Comparison of ENCODE assay signal across 11 cellular contexts in genomic region chr5:158898185-158899177, GRCh38.
A peak's percentile ranks its signal among the peaks of the same experiment; 100 is the strongest.
DNase-seq lines count a peak whose midpoint lies in the region; ATAC-seq and TF ChIP-seq lines count a peak whose summit lies in the region.
"Had no signal": no experiment of that assay in that cellular context is flagged by ENCODE, and none has a peak within 500 bp of the region (broad histone marks: within the 10 kb centered on the region; RNA-seq: fewer than 3 reads in every experiment).

No MANE protein-coding gene starts in this region.

- peaks cover 20% of the 10 kb centered on the region for H3K4me1 Mint-ChIP-seq in activated naive CD8-positive, alpha-beta T cell treated with anti-CD3 and anti-CD28 coated beads, Interleukin-2, amount 50 U/mL, for 24 hours
- H3K4me1 Mint-ChIP-seq in activated naive CD8-positive, alpha-beta T cell treated with anti-CD3 and anti-CD28 coated beads for 36 hours, result no peaks in the 10 kb centered on the region
- H3K4me1 Mint-ChIP-seq in stimulated activated naive CD8-positive, alpha-beta T cell treated with anti-CD3 and anti-CD28 coated beads, Interleukin-15, Interleukin-2, amounts not matched to agents 100 ng/mL and 50 ng/mL, for 24 hours (ENCODE audit: low read depth), result peaks cover 22% of the 10 kb centered on the region
- H3K4me1 Mint-ChIP-seq: activated naive CD8-positive, alpha-beta T cell treated with anti-CD3 and anti-CD28 coated beads, Interleukin-2, amount 10 ng/mL, durations not matched to agents 7 days and 5 days had no signal

- H3K36me3 Mint-ChIP-seq in activated naive CD8-positive, alpha-beta T cell treated with anti-CD3 and anti-CD28 coated beads, Interleukin-2, amount 50 U/mL, for 24 hours (ENCODE audit: low read depth), result no peaks in the 10 kb centered on the region
- H3K36me3 Mint-ChIP-seq in activated naive CD8-positive, alpha-beta T cell treated with anti-CD3 and anti-CD28 coated beads for 36 hours, result no peaks in the 10 kb centered on the region
- no peaks in the 10 kb centered on the region for H3K36me3 Mint-ChIP-seq in stimulated activated naive CD8-positive, alpha-beta T cell treated with anti-CD3 and anti-CD28 coated beads, Interleukin-15, Interleukin-2, amounts not matched to agents 100 ng/mL and 50 ng/mL, for 24 hours (ENCODE audit: low read depth)
- H3K36me3 Mint-ChIP-seq: activated naive CD8-positive, alpha-beta T cell treated with anti-CD3 and anti-CD28 coated beads, Interleukin-2, amount 10 ng/mL, durations not matched to agents 7 days and 5 days had no signal

- DNase-seq in activated naive CD8-positive, alpha-beta T cell treated with anti-CD3 and anti-CD28 coated beads, Interleukin-2, amount 50 U/mL, for 24 hours, result no peak
- no peak for DNase-seq in activated naive CD8-positive, alpha-beta T cell treated with anti-CD3 and anti-CD28 coated beads for 36 hours
- DNase-seq in erythroblast (lab: John Stamatoyannopoulos, UW), result no peak
- no peak for DNase-seq in NCI-H510A (lab: John Stamatoyannopoulos, UW)
- no peak for DNase-seq in Kasumi-1 (lab: John Stamatoyannopoulos, UW)
- DNase-seq: activated naive CD8-positive, alpha-beta T cell treated with anti-CD3 and anti-CD28 coated beads, Interleukin-2, amount 10 ng/mL, durations not matched to agents 7 days and 5 days; GF-D8; IMR-90 had no signal

- peaks cover 4% of the 10 kb centered on the region for H3K27me3 Mint-ChIP-seq in activated naive CD8-positive, alpha-beta T cell treated with anti-CD3 and anti-CD28 coated beads, Interleukin-2, amount 50 U/mL, for 24 hours
- H3K27me3 Mint-ChIP-seq in activated naive CD8-positive, alpha-beta T cell treated with anti-CD3 and anti-CD28 coated beads for 36 hours, result no peaks in the 10 kb centered on the region
- H3K27me3 Mint-ChIP-seq in stimulated activated naive CD8-positive, alpha-beta T cell treated with anti-CD3 and anti-CD28 coated beads, Interleukin-15, Interleukin-2, amounts not matched to agents 100 ng/mL and 50 ng/mL, for 24 hours, result no peaks in the 10 kb centered on the region

- ATAC-seq in activated naive CD8-positive, alpha-beta T cell treated with anti-CD3 and anti-CD28 coated beads, Interleukin-2, amount 50 U/mL, for 24 hours, result no peak
- ATAC-seq in HG02610 (IDR thresholded peaks at IDR 0.05; ENCODE audit: unreplicated experiment), result peak; percentile 86
- ATAC-seq in HG03469 (IDR thresholded peaks at IDR 0.05; ENCODE audit: unreplicated experiment), result peak; percentile 59

- no peak overlapping the region for H3K4me3 Mint-ChIP-seq in activated naive CD8-positive, alpha-beta T cell treated with anti-CD3 and anti-CD28 coated beads, Interleukin-2, amount 50 U/mL, for 24 hours
- no peak overlapping the region for H3K4me3 Mint-ChIP-seq in activated naive CD8-positive, alpha-beta T cell treated with anti-CD3 and anti-CD28 coated beads for 36 hours
- H3K4me3 Mint-ChIP-seq in stimulated activated naive CD8-positive, alpha-beta T cell treated with anti-CD3 and anti-CD28 coated beads, Interleukin-15, Interleukin-2, amounts not matched to agents 100 ng/mL and 50 ng/mL, for 24 hours, result no peak overlapping the region
- H3K4me3 Mint-ChIP-seq: activated naive CD8-positive, alpha-beta T cell treated with anti-CD3 and anti-CD28 coated beads, Interleukin-2, amount 10 ng/mL, durations not matched to agents 7 days and 5 days had no signal

- H3K27ac Mint-ChIP-seq in activated naive CD8-positive, alpha-beta T cell treated with anti-CD3 and anti-CD28 coated beads, Interleukin-2, amount 50 U/mL, for 24 hours, result peak overlapping the region; percentile 73
- no peak overlapping the region for H3K27ac Mint-ChIP-seq in activated naive CD8-positive, alpha-beta T cell treated with anti-CD3 and anti-CD28 coated beads for 36 hours
- H3K27ac Mint-ChIP-seq in stimulated activated naive CD8-positive, alpha-beta T cell treated with anti-CD3 and anti-CD28 coated beads, Interleukin-15, Interleukin-2, amounts not matched to agents 100 ng/mL and 50 ng/mL, for 24 hours, result peak overlapping the region; percentile 68
- H3K27ac Mint-ChIP-seq: activated naive CD8-positive, alpha-beta T cell treated with anti-CD3 and anti-CD28 coated beads, Interleukin-2, amount 10 ng/mL, durations not matched to agents 7 days and 5 days had no signal

- no peaks in the 10 kb centered on the region for H3K9me3 Mint-ChIP-seq in activated naive CD8-positive, alpha-beta T cell treated with anti-CD3 and anti-CD28 coated beads, Interleukin-2, amount 50 U/mL, for 24 hours
- H3K9me3 Mint-ChIP-seq in activated naive CD8-positive, alpha-beta T cell treated with anti-CD3 and anti-CD28 coated beads for 36 hours, result no peaks in the 10 kb centered on the region
- no peaks in the 10 kb centered on the region for H3K9me3 Mint-ChIP-seq in stimulated activated naive CD8-positive, alpha-beta T cell treated with anti-CD3 and anti-CD28 coated beads, Interleukin-15, Interleukin-2, amounts not matched to agents 100 ng/mL and 50 ng/mL, for 24 hours
- H3K9me3 Mint-ChIP-seq: activated naive CD8-positive, alpha-beta T cell treated with anti-CD3 and anti-CD28 coated beads, Interleukin-2, amount 10 ng/mL, durations not matched to agents 7 days and 5 days had no signal

- no peak for TF ChIP-seq POLR2A in erythroblast (IDR thresholded peaks at IDR 0.05; ENCODE audit: low read length)
